In the genomic region with DNA sequence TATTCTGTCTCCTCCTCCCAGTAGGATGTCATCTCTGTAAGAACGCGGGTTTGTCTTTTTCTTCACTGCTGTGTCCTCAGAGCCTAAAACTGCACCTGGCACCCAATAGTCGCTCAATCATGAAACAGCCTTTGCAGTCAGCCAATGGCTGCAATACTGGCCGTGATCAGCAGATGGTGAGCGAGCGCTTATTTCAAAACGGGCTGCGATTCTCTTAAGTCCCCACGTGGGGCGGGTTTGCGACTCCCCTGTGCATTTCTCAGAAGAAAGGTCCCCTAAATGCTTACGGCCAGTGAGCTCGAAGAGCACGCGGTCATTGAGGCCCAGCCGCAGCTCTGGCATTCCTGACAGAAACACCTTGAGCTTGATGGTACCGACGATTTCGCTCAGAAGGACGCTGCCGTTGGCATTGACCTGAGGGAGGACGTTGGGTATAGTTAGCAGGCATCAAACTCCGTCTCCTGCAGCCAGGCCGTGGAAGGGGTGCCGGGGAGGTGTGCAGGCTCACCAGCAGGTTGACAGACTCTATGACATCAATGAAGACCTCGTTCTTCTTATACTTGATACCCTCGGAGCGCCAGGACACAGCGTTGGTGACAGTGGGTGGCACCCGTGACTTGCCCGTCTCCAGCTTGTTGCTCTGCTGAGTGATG, we compare ENCODE assay signal across 1 cellular context.
TF ChIP-seq lines count a peak whose summit lies in the region.

No MANE protein-coding gene starts in this region.

TF ChIP-seq in HepG2, 621 proteins besides CTCF, POLR2A, EP300 and RAD21 (continued from another document and continues in another):
- TF ChIP-seq SNAPC4 (CRISPR knock-in tag; IDR thresholded peaks at IDR 0.05) (no peak), JDP2 (CRISPR knock-in tag; IDR thresholded peaks at IDR 0.05; ENCODE audit: borderline replicate concordance) (no peak), ZNF143 (CRISPR knock-in tag; IDR thresholded peaks at IDR 0.05) (no peak), HNF4G (IDR thresholded peaks at IDR 0.05; ENCODE audit: borderline replicate concordance, low read depth, low read length) (no peak), HNF4G (CRISPR knock-in tag; IDR thresholded peaks at IDR 0.05; ENCODE audit: borderline replicate concordance, low read depth) (no peak), SOX6 (IDR thresholded peaks at IDR 0.05) (no peak), SOX6 (CRISPR knock-in tag; IDR thresholded peaks at IDR 0.05) (0 out of 2 replicates have a peak, but pooled peaks have one; percentile 25), SIN3B (IDR thresholded peaks at IDR 0.05; ENCODE audit: low read length) (no peak), HES4 (CRISPR knock-in tag; IDR thresholded peaks at IDR 0.05; ENCODE audit: borderline replicate concordance) (no peak), ERF (CRISPR knock-in tag; IDR thresholded peaks at IDR 0.05) (peak; percentile 51; the same call in 1 of the 2 replicates), TFDP1 (CRISPR knock-in tag; IDR thresholded peaks at IDR 0.05; ENCODE audit: borderline replicate concordance) (peak; percentile 55; the same call in 1 of the 2 replicates), MBD4 (IDR thresholded peaks at IDR 0.05; ENCODE audit: borderline replicate concordance, low read length) (no peak), SKIL (CRISPR knock-in tag; IDR thresholded peaks at IDR 0.05; ENCODE audit: borderline replicate concordance) (no peak), ZNF687 (CRISPR knock-in tag; IDR thresholded peaks at IDR 0.05) (peak; percentile 77), WIZ (CRISPR knock-in tag; IDR thresholded peaks at IDR 0.05) (no peak), ZNF800 (CRISPR knock-in tag; IDR thresholded peaks at IDR 0.05) (no peak), PHF5A (CRISPR knock-in tag; IDR thresholded peaks at IDR 0.05; ENCODE audit: low read depth, unreplicated experiment) (no peak), ZNF883 (CRISPR knock-in tag; IDR thresholded peaks at IDR 0.05; ENCODE audit: not compliant biosample characterization) (peak; percentile 18), RCOR2 (CRISPR knock-in tag; IDR thresholded peaks at IDR 0.05) (no peak), NPAS2 (CRISPR knock-in tag; IDR thresholded peaks at IDR 0.05; ENCODE audit: borderline replicate concordance) (no peak), ZNF569 (CRISPR knock-in tag; IDR thresholded peaks at IDR 0.05; ENCODE audit: borderline replicate concordance) (no peak), HNRNPUL1 (IDR thresholded peaks at IDR 0.05; ENCODE audit: low read depth, low read length) (no peak), ZZZ3 (CRISPR knock-in tag; IDR thresholded peaks at IDR 0.05; ENCODE audit: borderline replicate concordance) (no peak), IRX3 (CRISPR knock-in tag; IDR thresholded peaks at IDR 0.05; ENCODE audit: borderline replicate concordance, low read depth) (no peak), TAF15 (IDR thresholded peaks at IDR 0.05; ENCODE audit: low read depth, low read length, poor library complexity, severe bottlenecking) (no peak), POLR2AphosphoS2 (IDR thresholded peaks at IDR 0.05; ENCODE audit: low read depth, low read length) (no peak), SP5 (CRISPR knock-in tag; IDR thresholded peaks at IDR 0.05; ENCODE audit: borderline replicate concordance, low read depth) (peak; percentile 10; the same call in 1 of the 2 replicates), NR2F2 (IDR thresholded peaks at IDR 0.05; ENCODE audit: borderline replicate concordance, low read depth) (no peak), ZNF564 (CRISPR knock-in tag; IDR thresholded peaks at IDR 0.05) (no peak), RFXAP (CRISPR knock-in tag; IDR thresholded peaks at IDR 0.05; ENCODE audit: borderline replicate concordance) (no peak)
- TF ChIP-seq, protein P1, sequence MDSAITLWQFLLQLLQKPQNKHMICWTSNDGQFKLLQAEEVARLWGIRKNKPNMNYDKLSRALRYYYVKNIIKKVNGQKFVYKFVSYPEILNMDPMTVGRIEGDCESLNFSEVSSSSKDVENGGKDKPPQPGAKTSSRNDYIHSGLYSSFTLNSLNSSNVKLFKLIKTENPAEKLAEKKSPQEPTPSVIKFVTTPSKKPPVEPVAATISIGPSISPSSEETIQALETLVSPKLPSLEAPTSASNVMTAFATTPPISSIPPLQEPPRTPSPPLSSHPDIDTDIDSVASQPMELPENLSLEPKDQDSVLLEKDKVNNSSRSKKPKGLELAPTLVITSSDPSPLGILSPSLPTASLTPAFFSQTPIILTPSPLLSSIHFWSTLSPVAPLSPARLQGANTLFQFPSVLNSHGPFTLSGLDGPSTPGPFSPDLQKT (CRISPR knock-in tag; IDR thresholded peaks at IDR 0.05; ENCODE audit: borderline replicate concordance): no peak
- TF ChIP-seq, protein P2, sequence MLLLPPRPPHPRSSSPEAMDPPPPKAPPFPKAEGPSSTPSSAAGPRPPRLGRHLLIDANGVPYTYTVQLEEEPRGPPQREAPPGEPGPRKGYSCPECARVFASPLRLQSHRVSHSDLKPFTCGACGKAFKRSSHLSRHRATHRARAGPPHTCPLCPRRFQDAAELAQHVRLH (CRISPR knock-in tag; IDR thresholded peaks at IDR 0.05; ENCODE audit: borderline replicate concordance, low read depth): peak; percentile 39; the same call in 1 of the 2 replicates
- TF ChIP-seq, protein P3, sequence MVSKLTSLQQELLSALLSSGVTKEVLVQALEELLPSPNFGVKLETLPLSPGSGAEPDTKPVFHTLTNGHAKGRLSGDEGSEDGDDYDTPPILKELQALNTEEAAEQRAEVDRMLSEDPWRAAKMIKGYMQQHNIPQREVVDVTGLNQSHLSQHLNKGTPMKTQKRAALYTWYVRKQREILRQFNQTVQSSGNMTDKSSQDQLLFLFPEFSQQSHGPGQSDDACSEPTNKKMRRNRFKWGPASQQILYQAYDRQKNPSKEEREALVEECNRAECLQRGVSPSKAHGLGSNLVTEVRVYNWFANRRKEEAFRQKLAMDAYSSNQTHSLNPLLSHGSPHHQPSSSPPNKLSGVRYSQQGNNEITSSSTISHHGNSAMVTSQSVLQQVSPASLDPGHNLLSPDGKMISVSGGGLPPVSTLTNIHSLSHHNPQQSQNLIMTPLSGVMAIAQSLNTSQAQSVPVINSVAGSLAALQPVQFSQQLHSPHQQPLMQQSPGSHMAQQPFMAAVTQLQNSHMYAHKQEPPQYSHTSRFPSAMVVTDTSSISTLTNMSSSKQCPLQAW (CRISPR knock-in tag; IDR thresholded peaks at IDR 0.05): peak; percentile 80
- TF ChIP-seq, protein P4, sequence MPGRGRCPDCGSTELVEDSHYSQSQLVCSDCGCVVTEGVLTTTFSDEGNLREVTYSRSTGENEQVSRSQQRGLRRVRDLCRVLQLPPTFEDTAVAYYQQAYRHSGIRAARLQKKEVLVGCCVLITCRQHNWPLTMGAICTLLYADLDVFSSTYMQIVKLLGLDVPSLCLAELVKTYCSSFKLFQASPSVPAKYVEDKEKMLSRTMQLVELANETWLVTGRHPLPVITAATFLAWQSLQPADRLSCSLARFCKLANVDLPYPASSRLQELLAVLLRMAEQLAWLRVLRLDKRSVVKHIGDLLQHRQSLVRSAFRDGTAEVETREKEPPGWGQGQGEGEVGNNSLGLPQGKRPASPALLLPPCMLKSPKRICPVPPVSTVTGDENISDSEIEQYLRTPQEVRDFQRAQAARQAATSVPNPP (CRISPR knock-in tag; IDR thresholded peaks at IDR 0.05): no peak
